ENCODE assay signal across 1 cellular context in the genomic region with DNA sequence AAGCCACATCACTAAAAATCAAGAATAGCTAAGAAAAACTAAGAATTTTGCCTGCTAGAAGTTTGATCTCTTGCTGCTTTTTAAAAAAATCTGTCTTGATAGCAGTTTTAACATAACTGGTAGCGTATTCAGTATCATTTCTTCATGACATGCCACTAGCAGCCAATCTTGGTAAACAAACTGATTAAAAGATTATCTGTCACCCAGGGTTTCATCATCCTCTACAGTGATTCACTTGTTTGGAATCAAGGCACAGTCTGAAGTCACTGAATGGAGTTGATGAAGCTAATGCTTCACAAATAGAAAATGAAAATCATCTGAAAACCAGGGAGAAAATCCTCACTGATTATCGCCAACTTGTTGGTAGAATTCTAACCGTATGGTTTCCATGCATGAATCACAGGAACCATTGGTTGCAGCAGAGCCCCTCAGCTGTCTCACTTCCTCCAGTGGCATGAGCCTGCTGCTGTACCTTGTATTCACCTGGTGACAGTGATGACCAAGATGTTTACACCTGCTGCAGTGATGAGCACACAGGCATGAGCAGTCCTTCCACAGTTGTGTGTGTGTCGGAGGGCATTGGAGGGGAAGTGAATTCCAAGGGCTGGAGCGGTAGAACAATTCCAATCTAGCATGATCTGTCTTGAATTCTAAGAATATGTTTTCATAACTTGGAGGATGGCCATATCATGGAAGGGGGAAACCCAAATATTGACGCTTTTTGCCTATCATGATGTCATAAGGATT.
A peak's percentile ranks its signal among the peaks of the same experiment; 100 is the strongest.
TF ChIP-seq lines count a peak whose summit lies in the region.

No MANE protein-coding gene starts in this region.

TF ChIP-seq in HCT116, 20 proteins besides CTCF, POLR2A, EP300 and RAD21 (continued from another document):
- TF ChIP-seq TCF7L2 (IDR thresholded peaks at IDR 0.05; ENCODE audit: borderline replicate concordance, extremely low read depth, insufficient read depth, insufficient read length) (no peak), ZNF274 (IDR thresholded peaks at IDR 0.05; ENCODE audit: low read depth, low read length) (no peak), SRF (IDR thresholded peaks at IDR 0.05; ENCODE audit: low read depth) (no peak), ZFX (IDR thresholded peaks at IDR 0.05) (no peak), EGR1 (IDR thresholded peaks at IDR 0.05; ENCODE audit: low read depth) (no peak), EZH2 (IDR thresholded peaks at IDR 0.05) (no peak), SIN3A (IDR thresholded peaks at IDR 0.05; ENCODE audit: low read depth) (no peak), POLR2AphosphoS5 (IDR thresholded peaks at IDR 0.05; ENCODE audit: low read depth, low read length) (no peak), ELF1 (IDR thresholded peaks at IDR 0.05; ENCODE audit: borderline replicate concordance, low read depth) (no peak), EZH2phosphoT487 (IDR thresholded peaks at IDR 0.05; ENCODE audit: borderline replicate concordance) (no peak), CEBPB (IDR thresholded peaks at IDR 0.05; ENCODE audit: low read depth) (peak; percentile 56), JUND (IDR thresholded peaks at IDR 0.05) (0 out of 2 replicates have a peak, but pooled peaks have one; percentile 29), YY1 (IDR thresholded peaks at IDR 0.05; ENCODE audit: extremely low read depth, insufficient replicate concordance, low read depth, low read length) (no peak), CBX3 (IDR thresholded peaks at IDR 0.05; ENCODE audit: low read depth) (no peak)
- TF ChIP-seq, protein P1, sequence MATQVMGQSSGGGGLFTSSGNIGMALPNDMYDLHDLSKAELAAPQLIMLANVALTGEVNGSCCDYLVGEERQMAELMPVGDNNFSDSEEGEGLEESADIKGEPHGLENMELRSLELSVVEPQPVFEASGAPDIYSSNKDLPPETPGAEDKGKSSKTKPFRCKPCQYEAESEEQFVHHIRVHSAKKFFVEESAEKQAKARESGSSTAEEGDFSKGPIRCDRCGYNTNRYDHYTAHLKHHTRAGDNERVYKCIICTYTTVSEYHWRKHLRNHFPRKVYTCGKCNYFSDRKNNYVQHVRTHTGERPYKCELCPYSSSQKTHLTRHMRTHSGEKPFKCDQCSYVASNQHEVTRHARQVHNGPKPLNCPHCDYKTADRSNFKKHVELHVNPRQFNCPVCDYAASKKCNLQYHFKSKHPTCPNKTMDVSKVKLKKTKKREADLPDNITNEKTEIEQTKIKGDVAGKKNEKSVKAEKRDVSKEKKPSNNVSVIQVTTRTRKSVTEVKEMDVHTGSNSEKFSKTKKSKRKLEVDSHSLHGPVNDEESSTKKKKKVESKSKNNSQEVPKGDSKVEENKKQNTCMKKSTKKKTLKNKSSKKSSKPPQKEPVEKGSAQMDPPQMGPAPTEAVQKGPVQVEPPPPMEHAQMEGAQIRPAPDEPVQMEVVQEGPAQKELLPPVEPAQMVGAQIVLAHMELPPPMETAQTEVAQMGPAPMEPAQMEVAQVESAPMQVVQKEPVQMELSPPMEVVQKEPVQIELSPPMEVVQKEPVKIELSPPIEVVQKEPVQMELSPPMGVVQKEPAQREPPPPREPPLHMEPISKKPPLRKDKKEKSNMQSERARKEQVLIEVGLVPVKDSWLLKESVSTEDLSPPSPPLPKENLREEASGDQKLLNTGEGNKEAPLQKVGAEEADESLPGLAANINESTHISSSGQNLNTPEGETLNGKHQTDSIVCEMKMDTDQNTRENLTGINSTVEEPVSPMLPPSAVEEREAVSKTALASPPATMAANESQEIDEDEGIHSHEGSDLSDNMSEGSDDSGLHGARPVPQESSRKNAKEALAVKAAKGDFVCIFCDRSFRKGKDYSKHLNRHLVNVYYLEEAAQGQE (IDR thresholded peaks at IDR 0.05; ENCODE audit: low read depth), result no peak
- TF ChIP-seq, protein P2, sequence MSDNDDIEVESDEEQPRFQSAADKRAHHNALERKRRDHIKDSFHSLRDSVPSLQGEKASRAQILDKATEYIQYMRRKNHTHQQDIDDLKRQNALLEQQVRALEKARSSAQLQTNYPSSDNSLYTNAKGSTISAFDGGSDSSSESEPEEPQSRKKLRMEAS (IDR thresholded peaks at IDR 0.05), result no peak
